Comparison of ENCODE assay signal across 1 cellular context in genomic region chr9:126611592-126612328, GRCh38.
TF ChIP-seq lines count a peak whose summit lies in the region.

No MANE protein-coding gene starts in this region.

TF ChIP-seq in WTC11, 78 proteins besides CTCF, POLR2A, EP300 and RAD21 (continued from another document):
- TF ChIP-seq ZNF532 (CRISPR knock-in tag; IDR thresholded peaks at IDR 0.05; ENCODE audit: borderline replicate concordance): no peak
- TF ChIP-seq MAX (CRISPR knock-in tag; IDR thresholded peaks at IDR 0.05): 0 out of 2 replicates have a peak, but pooled peaks have one; percentile 54
- TF ChIP-seq TEAD4 (CRISPR knock-in tag; IDR thresholded peaks at IDR 0.05): no peak
- TF ChIP-seq ZBTB43 (CRISPR knock-in tag; IDR thresholded peaks at IDR 0.05): no peak
- TF ChIP-seq HMGA2 (CRISPR knock-in tag; IDR thresholded peaks at IDR 0.05): no peak
- TF ChIP-seq ZNF138 (CRISPR knock-in tag; conservative IDR thresholded peaks at IDR 0.05): 0 out of 2 replicates have a peak, but pooled peaks have one; percentile 29
- TF ChIP-seq NR3C1 (CRISPR knock-in tag; conservative IDR thresholded peaks at IDR 0.05; ENCODE audit: low read depth): no peak
- no peak for TF ChIP-seq USF1 (CRISPR knock-in tag; IDR thresholded peaks at IDR 0.05)
- peak; percentile 31; the same call in 1 of the 2 replicates for TF ChIP-seq USF2 (CRISPR knock-in tag; IDR thresholded peaks at IDR 0.05)
- no peak for TF ChIP-seq SOX15 (CRISPR knock-in tag; IDR thresholded peaks at IDR 0.05)
- no peak for TF ChIP-seq ZSCAN18 (CRISPR knock-in tag; IDR thresholded peaks at IDR 0.05)
- TF ChIP-seq CBFB (CRISPR knock-in tag; IDR thresholded peaks at IDR 0.05; ENCODE audit: low read depth): no peak
- no peak for TF ChIP-seq E2F4 (CRISPR knock-in tag; IDR thresholded peaks at IDR 0.05; ENCODE audit: borderline replicate concordance, low read depth)
- peak; percentile 68; the same call in 1 of the 2 replicates for TF ChIP-seq ZBTB21 (CRISPR knock-in tag; IDR thresholded peaks at IDR 0.05; ENCODE audit: borderline replicate concordance)
- TF ChIP-seq ZNF281 (CRISPR knock-in tag; IDR thresholded peaks at IDR 0.05): no peak
- no peak for TF ChIP-seq MXD4 (CRISPR knock-in tag; IDR thresholded peaks at IDR 0.05; ENCODE audit: borderline replicate concordance)
- peak; percentile 93 for TF ChIP-seq HMGXB4 (CRISPR knock-in tag; IDR thresholded peaks at IDR 0.05)
- no peak for TF ChIP-seq PREB (CRISPR knock-in tag; IDR thresholded peaks at IDR 0.05; ENCODE audit: borderline replicate concordance)
- no peak for TF ChIP-seq ZNF425 (CRISPR knock-in tag; conservative IDR thresholded peaks at IDR 0.05)
- TF ChIP-seq SMAD3 (CRISPR knock-in tag; IDR thresholded peaks at IDR 0.05; ENCODE audit: borderline replicate concordance): no peak
- TF ChIP-seq E2F5 (CRISPR knock-in tag; IDR thresholded peaks at IDR 0.05): no peak
- TF ChIP-seq PRRX2 (CRISPR knock-in tag; IDR thresholded peaks at IDR 0.05): no peak
- no peak for TF ChIP-seq ZNF671 (CRISPR knock-in tag; IDR thresholded peaks at IDR 0.05)
- 0 out of 2 replicates have a peak, but pooled peaks have one; percentile 65 for TF ChIP-seq TP53 (CRISPR knock-in tag; IDR thresholded peaks at IDR 0.05)
- TF ChIP-seq TEAD1 (CRISPR knock-in tag; IDR thresholded peaks at IDR 0.05): no peak
- TF ChIP-seq TCF7 (CRISPR knock-in tag; IDR thresholded peaks at IDR 0.05; ENCODE audit: low read depth): no peak
- TF ChIP-seq GRHL2 (CRISPR knock-in tag; IDR thresholded peaks at IDR 0.05; ENCODE audit: insufficient replicate concordance, severe bottlenecking): no peak
- TF ChIP-seq ESRRA (CRISPR knock-in tag; IDR thresholded peaks at IDR 0.05; ENCODE audit: borderline replicate concordance): no peak
